Comparison of ENCODE assay signal across 9 cellular contexts in the genomic region with DNA sequence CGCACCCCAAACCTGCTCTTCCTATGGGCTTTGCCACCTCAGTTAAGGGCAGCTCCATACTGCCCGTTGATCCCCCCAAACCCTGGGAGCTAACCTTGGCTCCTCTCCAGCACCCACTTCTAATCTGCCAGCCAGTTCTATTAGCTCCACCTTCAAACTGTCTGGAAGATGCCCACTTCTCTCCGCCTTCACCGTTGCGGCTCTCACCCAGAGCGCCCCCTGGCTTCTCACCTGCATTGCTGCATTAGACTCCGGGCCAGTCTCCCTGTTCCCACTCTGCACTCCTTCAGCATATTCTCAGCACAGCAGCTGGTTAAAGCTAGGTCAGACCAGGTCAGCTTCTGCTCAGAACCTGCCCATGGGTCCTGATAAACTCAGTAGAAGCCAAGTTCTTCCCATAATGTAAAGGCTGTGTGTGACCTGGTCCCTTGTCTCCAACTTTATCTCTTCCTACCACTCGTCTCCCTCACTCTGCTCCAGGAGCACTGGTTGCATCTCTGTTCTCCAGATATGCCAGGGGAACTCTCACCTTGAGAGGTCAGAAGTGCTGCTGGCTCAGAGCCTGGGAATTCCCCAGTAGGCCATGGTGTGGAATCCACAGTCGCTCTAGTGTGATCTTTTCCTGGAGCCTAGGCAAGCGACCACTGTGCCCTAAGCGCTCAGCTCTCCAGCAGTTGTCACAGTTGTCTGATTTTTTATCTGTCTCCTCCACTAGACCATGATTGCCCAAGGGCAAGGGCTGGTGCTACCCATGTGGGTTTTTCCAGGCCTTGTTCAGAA.
DNase-seq lines count a peak whose midpoint lies in the region; ATAC-seq and TF ChIP-seq lines count a peak whose summit lies in the region.
"Had no signal": no experiment of that assay in that cellular context is flagged by ENCODE, and none has a peak within 500 bp of the region (broad histone marks: within the 10 kb centered on the region; RNA-seq: fewer than 3 reads in every experiment).

No MANE protein-coding gene starts in this region.

- intact Hi-C loops in Panc1 (cut with micrococcal nuclease; ENCODE audit: unreplicated experiment): no loop called here
- intact Hi-C loops in heart left ventricle (cut with DNase I): loop anchor here in 4 of 10 donors (10.0 kb wide), 2 partner anchors 139 to 279 kb away; no protein-coding TSS in a partner anchor
- intact Hi-C loops in thyroid gland (cut with DNase I): no loop called here
- intact Hi-C loops in activated T-helper 1 cell treated with anti-CD3 and anti-CD28 coated beads, Interleukin-12 subunit alpha, Interleukin-12 subunit beta, Interleukin-2, Interleukin-4 antibody, amounts not matched to agents 30 ng/mL and 10 ng/mL and 1 ng/mL, durations not matched to agents 14 hours and 24 hours and 36 hours (cut with micrococcal nuclease): no loop called here
- intact Hi-C loops in vagina (cut with DNase I): no loop called here

- 31 to 38% (median 34%) methylated on average over 11 of the region's 11 CpGs for WGBS in heart left ventricle, 4 donors
- WGBS in thyroid gland, 2 donors: 31 to 36% methylated on average over 11 of the region's 11 CpGs

- H3K27ac Mint-ChIP-seq in activated CD4-positive, alpha-beta T cell treated with anti-CD3 and anti-CD28 coated beads, Interleukin-2, amount 10 ng/mL, durations not matched to agents 7 days and 5 days: no peak overlapping the region
- no peak overlapping the region for H3K27ac Mint-ChIP-seq in activated T-helper 1 cell treated with anti-CD3 and anti-CD28 coated beads, Interleukin-12 subunit alpha, Interleukin-12 subunit beta, Interleukin-2, Interleukin-4 antibody, amounts not matched to agents 30 ng/mL and 10 ng/mL and 1 ng/mL, durations not matched to agents 14 hours and 24 hours and 36 hours
- H3K27ac Mint-ChIP-seq: CD8-positive, alpha-beta memory T cell had no signal

- ATAC-seq in Panc1 (no peak), heart left ventricle (peak; percentile 63 to 85 (median 78))

- H3K9me3 ChIP-seq in Panc1 (ENCODE audit: control insufficient read depth, insufficient read depth, low read depth, low read length) (no peaks in the 10 kb centered on the region), heart left ventricle (no peaks in the 10 kb centered on the region), thyroid gland (no peaks in the 10 kb centered on the region), vagina (no peaks in the 10 kb centered on the region)

- H3K36me3 ChIP-seq in Panc1 (ENCODE audit: control insufficient read depth, insufficient read depth, low read length) (no peaks in the 10 kb centered on the region), heart left ventricle (no peaks in the 10 kb centered on the region), thyroid gland (no peaks in the 10 kb centered on the region), vagina (no peaks in the 10 kb centered on the region)

- H3K27ac ChIP-seq in Panc1 (ENCODE audit: low read length): no peak overlapping the region
- H3K27ac ChIP-seq in heart left ventricle: no peak overlapping the region
- H3K27ac ChIP-seq in thyroid gland: no peak overlapping the region
- H3K27ac ChIP-seq in vagina: no peak overlapping the region

- TF ChIP-seq CTCF in Panc1 (IDR thresholded peaks at IDR 0.05): peak; percentile 57
- peak; percentile 34 to 66 (median 47) for TF ChIP-seq CTCF in heart left ventricle (IDR thresholded peaks at IDR 0.05)
- TF ChIP-seq CTCF in thyroid gland (IDR thresholded peaks at IDR 0.05): peak in 4 of 6 experiments; percentile 18 to 50 (median 38)
- no peak for TF ChIP-seq CTCF in vagina (IDR thresholded peaks at IDR 0.05)

- H3K4me3 ChIP-seq in Panc1 (ENCODE audit: low read depth in 2 of 2, low read length in 2 of 2) (no peak overlapping the region), heart left ventricle (no peak overlapping the region), thyroid gland (replicated peaks in 1 of 3) (no peak overlapping the region), vagina (no peak overlapping the region)

- DNase-seq in activated CD4-positive, alpha-beta T cell treated with anti-CD3 and anti-CD28 coated beads, Interleukin-2, amount 10 ng/mL, durations not matched to agents 7 days and 5 days: peak; percentile 8
- no peak for DNase-seq in activated CD4-positive, alpha-beta T cell treated with anti-CD3 and anti-CD28 coated beads for 1 hour
- peak; percentile 8 for DNase-seq in Panc1 (ENCODE audit: low read depth, low spot score)
- peak; percentile 20 to 74 (median 40) for DNase-seq in heart left ventricle
- DNase-seq in thyroid gland: peak; percentile 58 to 60
- no peak for DNase-seq in RKO (ENCODE audit: low spot score)
- DNase-seq in activated T-helper 1 cell treated with anti-CD3 and anti-CD28 coated beads, Interleukin-12 subunit alpha, Interleukin-12 subunit beta, Interleukin-2, Interleukin-4 antibody, amounts not matched to agents 30 ng/mL and 10 ng/mL and 1 ng/mL, durations not matched to agents 14 hours and 24 hours and 36 hours (ENCODE audit: low spot score): no peak
- no peak for DNase-seq in vagina (ENCODE audit: extremely low spot score in 2 of 2)
- DNase-seq: CD8-positive, alpha-beta memory T cell had no signal

- no peaks in the 10 kb centered on the region for H3K27me3 Mint-ChIP-seq in activated CD4-positive, alpha-beta T cell treated with anti-CD3 and anti-CD28 coated beads, Interleukin-2, amount 10 ng/mL, durations not matched to agents 7 days and 5 days
- H3K27me3 Mint-ChIP-seq in activated T-helper 1 cell treated with anti-CD3 and anti-CD28 coated beads, Interleukin-12 subunit alpha, Interleukin-12 subunit beta, Interleukin-2, Interleukin-4 antibody, amounts not matched to agents 30 ng/mL and 10 ng/mL and 1 ng/mL, durations not matched to agents 14 hours and 24 hours and 36 hours (ENCODE audit: insufficient read depth): no peaks in the 10 kb centered on the region

- TF ChIP-seq POLR2A in heart left ventricle (IDR thresholded peaks at IDR 0.05): no peak
- TF ChIP-seq POLR2A in thyroid gland (IDR thresholded peaks at IDR 0.05): no peak
- no peak for TF ChIP-seq POLR2A in vagina (IDR thresholded peaks at IDR 0.05)

- no peak overlapping the region for H3K4me3 Mint-ChIP-seq in activated CD4-positive, alpha-beta T cell treated with anti-CD3 and anti-CD28 coated beads, Interleukin-2, amount 10 ng/mL, durations not matched to agents 7 days and 5 days
- no peak overlapping the region for H3K4me3 Mint-ChIP-seq in activated T-helper 1 cell treated with anti-CD3 and anti-CD28 coated beads, Interleukin-12 subunit alpha, Interleukin-12 subunit beta, Interleukin-2, Interleukin-4 antibody, amounts not matched to agents 30 ng/mL and 10 ng/mL and 1 ng/mL, durations not matched to agents 14 hours and 24 hours and 36 hours
- H3K4me3 Mint-ChIP-seq: CD8-positive, alpha-beta memory T cell had no signal

- H3K27me3 ChIP-seq in Panc1 (ENCODE audit: control insufficient read depth, insufficient read depth, low read length) (no peaks in the 10 kb centered on the region), heart left ventricle (no peaks in the 10 kb centered on the region), thyroid gland (no peaks in the 10 kb centered on the region), vagina (no peaks in the 10 kb centered on the region)

- H3K4me1 ChIP-seq in Panc1 (ENCODE audit: control insufficient read depth, insufficient read depth, low read length): no peaks in the 10 kb centered on the region
- H3K4me1 ChIP-seq in heart left ventricle: peaks cover 0 to 8% (median 0%) of the 10 kb centered on the region in 12 donors
- no peaks in the 10 kb centered on the region for H3K4me1 ChIP-seq in thyroid gland
- no peaks in the 10 kb centered on the region for H3K4me1 ChIP-seq in vagina

- H3K9me3 Mint-ChIP-seq in activated CD4-positive, alpha-beta T cell treated with anti-CD3 and anti-CD28 coated beads, Interleukin-2, amount 10 ng/mL, durations not matched to agents 7 days and 5 days: no peaks in the 10 kb centered on the region
- H3K9me3 Mint-ChIP-seq in activated T-helper 1 cell treated with anti-CD3 and anti-CD28 coated beads, Interleukin-12 subunit alpha, Interleukin-12 subunit beta, Interleukin-2, Interleukin-4 antibody, amounts not matched to agents 30 ng/mL and 10 ng/mL and 1 ng/mL, durations not matched to agents 14 hours and 24 hours and 36 hours: no peaks in the 10 kb centered on the region

- BruUV-seq in Panc1 (replicated peaks; lab: Mats Ljungman, UMichigan): no TSS peak

- no peaks in the 10 kb centered on the region for H3K4me1 Mint-ChIP-seq in activated CD4-positive, alpha-beta T cell treated with anti-CD3 and anti-CD28 coated beads, Interleukin-2, amount 10 ng/mL, durations not matched to agents 7 days and 5 days
- H3K4me1 Mint-ChIP-seq in activated T-helper 1 cell treated with anti-CD3 and anti-CD28 coated beads, Interleukin-12 subunit alpha, Interleukin-12 subunit beta, Interleukin-2, Interleukin-4 antibody, amounts not matched to agents 30 ng/mL and 10 ng/mL and 1 ng/mL, durations not matched to agents 14 hours and 24 hours and 36 hours (ENCODE audit: low read depth): no peaks in the 10 kb centered on the region
- H3K4me1 Mint-ChIP-seq: CD8-positive, alpha-beta memory T cell had no signal

- in situ Hi-C loops in Panc1 (cut with HindIII; ENCODE audit: low pct_unique_long_range_greater_than_20kb, low sequenced_read_pairs): no loop called here

- H3K36me3 Mint-ChIP-seq in activated CD4-positive, alpha-beta T cell treated with anti-CD3 and anti-CD28 coated beads, Interleukin-2, amount 10 ng/mL, durations not matched to agents 7 days and 5 days (ENCODE audit: low read depth): no peaks in the 10 kb centered on the region
- no peaks in the 10 kb centered on the region for H3K36me3 Mint-ChIP-seq in activated T-helper 1 cell treated with anti-CD3 and anti-CD28 coated beads, Interleukin-12 subunit alpha, Interleukin-12 subunit beta, Interleukin-2, Interleukin-4 antibody, amounts not matched to agents 30 ng/mL and 10 ng/mL and 1 ng/mL, durations not matched to agents 14 hours and 24 hours and 36 hours (ENCODE audit: low read depth)
- H3K36me3 Mint-ChIP-seq: CD8-positive, alpha-beta memory T cell had no signal

- POLR2A ChIA-PET in activated CD4-positive, alpha-beta T cell treated with anti-CD3 and anti-CD28 coated beads, Interleukin-2, amount 10 ng/mL, durations not matched to agents 7 days and 5 days (lab: Charles Lee): no interaction called here
- POLR2A ChIA-PET in Panc1 (lab: Charles Lee): no interaction called here

- CTCF ChIA-PET in activated CD4-positive, alpha-beta T cell treated with anti-CD3 and anti-CD28 coated beads, Interleukin-2, amount 10 ng/mL, durations not matched to agents 7 days and 5 days (lab: Charles Lee): no interaction called here
- CTCF ChIA-PET in Panc1 (lab: Charles Lee): interaction anchor here (0.9 kb wide), 1 partner anchor 381 kb away, joined by 3 read pairs; no protein-coding TSS in a partner anchor

Comparison
In these comparisons a context has a peak if more than half of its experiments do, and no peak if none do; other contexts are left out.
1. DNase-seq: peak in activated CD4-positive, alpha-beta T cell treated with anti-CD3 and anti-CD28 coated beads, Interleukin-2, amount 10 ng/mL, durations not matched to agents 7 days and 5 days (single experiment), Panc1 (single experiment), heart left ventricle (5 of 5) and thyroid gland (2 of 2); none in activated CD4-positive, alpha-beta T cell treated with anti-CD3 and anti-CD28 coated beads for 1 hour (single experiment), RKO (single experiment), activated T-helper 1 cell treated with anti-CD3 and anti-CD28 coated beads, Interleukin-12 subunit alpha, Interleukin-12 subunit beta, Interleukin-2, Interleukin-4 antibody, amounts not matched to agents 30 ng/mL and 10 ng/mL and 1 ng/mL, durations not matched to agents 14 hours and 24 hours and 36 hours (single experiment) and vagina (0 of 2).
2. CTCF ChIP-seq: peak in Panc1 (single experiment), heart left ventricle (12 of 12) and thyroid gland (4 of 6); none in vagina (0 of 3).